In the genomic region with DNA sequence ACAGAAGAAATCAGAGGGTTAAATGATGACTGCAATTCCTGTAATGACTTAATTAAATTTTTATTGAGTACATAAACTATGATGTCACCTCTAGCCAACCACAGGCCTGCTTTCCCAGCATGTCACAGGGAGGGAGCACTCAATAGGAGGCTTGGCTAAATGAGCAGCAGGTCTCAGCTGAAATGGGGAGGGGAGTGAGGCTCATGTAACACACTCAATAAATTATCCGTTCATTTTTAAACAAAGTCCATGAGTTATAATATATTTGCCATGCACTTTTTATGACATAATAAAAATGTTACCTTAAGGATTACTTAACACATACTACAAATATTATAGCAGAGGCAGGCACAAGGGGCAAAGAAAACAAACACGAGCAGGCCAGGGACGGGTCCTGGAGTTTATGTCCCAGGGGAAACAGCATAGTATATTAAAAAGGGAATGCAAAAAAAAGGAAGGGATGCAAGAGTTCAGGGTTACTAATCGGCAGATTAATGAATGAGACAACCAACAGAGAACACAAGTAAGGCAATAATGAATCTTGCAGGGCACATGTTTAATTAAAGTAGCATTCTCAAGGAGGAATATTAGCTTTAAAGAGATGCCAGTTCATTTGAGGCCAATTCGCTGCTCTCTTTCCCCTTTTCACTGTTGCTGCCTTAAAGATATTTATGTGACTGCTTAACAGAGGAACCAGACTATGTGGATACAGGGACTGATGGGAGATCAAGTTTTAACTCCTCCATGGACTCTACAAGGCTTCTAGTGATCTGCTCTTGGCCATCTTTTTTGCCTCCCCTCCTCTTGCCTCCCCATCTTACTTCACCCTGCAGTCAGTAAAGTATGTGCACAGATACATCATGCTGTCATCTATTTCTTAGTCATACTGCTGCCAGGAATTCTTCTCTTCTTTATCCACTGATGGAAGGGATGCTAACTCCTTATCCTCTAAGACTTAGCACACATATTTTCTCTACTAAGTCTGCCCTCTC, we compare ENCODE assay signal across 12 cellular contexts. TPM values are rescaled to one million over a fixed set of nuclear protein-coding genes. Genes with fewer than 3 reads are reported as not detected.
DNase-seq lines count a peak whose midpoint lies in the region; ATAC-seq, FAIRE-seq and TF ChIP-seq lines count a peak whose summit lies in the region.
"Had no signal": no experiment of that assay in that cellular context is flagged by ENCODE, and none has a peak within 500 bp of the region (broad histone marks: within the 10 kb centered on the region; RNA-seq: fewer than 3 reads in every experiment).

No MANE protein-coding gene starts in this region.

- FAIRE-seq in HTR-8/SVneo (lab: Jason Lieb, UNC), result peak; percentile 74
- no peak for FAIRE-seq in HepG2 (lab: Jason Lieb, UNC)

- DNase-seq in HTR-8/SVneo (ENCODE audit: insufficient read length, low spot score) (peak; percentile 66), astrocyte of the hippocampus (ENCODE audit: low read depth, low spot score) (peak; percentile 68), HepG2 (ENCODE audit: low spot score) (no peak), hippocampal formation (lab: John Stamatoyannopoulos, UW) (no peak), midbrain (lab: John Stamatoyannopoulos, UW) (no peak)
- DNase-seq: activated T-cell treated with anti-CD3 and anti-CD28 coated beads, Interleukin-2, amount 50 U/mL, for 1 hour; CD8-positive, alpha-beta T cell; occipital lobe had no signal

- BruUV-seq in HepG2 (replicated peaks; lab: Mats Ljungman, UMichigan), result no TSS peak

- no peak for TF ChIP-seq EP300 in HepG2 (IDR thresholded peaks at IDR 0.05; ENCODE audit: low read depth in 2 of 2, low read length in 2 of 2)
- TF ChIP-seq EP300 in HepG2 (CRISPR knock-in tag; IDR thresholded peaks at IDR 0.05; ENCODE audit: borderline replicate concordance), result no peak

- POLR2A ChIA-PET in HepG2 (lab: Yijun Ruan, JAX), result interaction anchor here (0.6 to 5.3 kb wide), 11 partner anchors 8 to 423 kb away, joined by 3 to 53 read pairs (median 6); a partner anchor contains a TSS

- no peak for ATAC-seq in HepG2
- no peak for ATAC-seq in GM19395 (IDR thresholded peaks at IDR 0.05; ENCODE audit: unreplicated experiment)
- ATAC-seq in GM21423 (IDR thresholded peaks at IDR 0.05; ENCODE audit: unreplicated experiment), result no peak
- ATAC-seq: CD8-positive, alpha-beta T cell had no signal

- intact Hi-C loops in HepG2 (cut with micrococcal nuclease; ENCODE audit: unreplicated experiment), result no loop called here

- peak overlapping the region; percentile 6; the same call in 1 of the 2 replicates for H3K4me2 ChIP-seq in HepG2 (ENCODE audit: low read depth, low read length)

- CTCF ChIA-PET in HepG2 (lab: Yijun Ruan, JAX; ENCODE audit: low intra/inter-chr PET ratio, low total read pairs), result interaction anchor here (1.1 kb wide), 2 partner anchors 12 to 14 kb away, joined by 4 read pairs; no protein-coding TSS in a partner anchor

- no peaks in the 10 kb centered on the region for H3K9me3 ChIP-seq in HepG2 (ENCODE audit: low read length)

- no peak for TF ChIP-seq POLR2A in HepG2 (IDR thresholded peaks at IDR 0.05; ENCODE audit: insufficient read depth in 1 of 2, low read depth in 2 of 2, low read length in 2 of 2)

- H3K79me2 ChIP-seq in ACC112 (ENCODE audit: control insufficient read depth, insufficient read depth, low read length, unreplicated experiment) (no peaks in the 10 kb centered on the region), HepG2 (ENCODE audit: insufficient read depth, low read length) (no peaks in the 10 kb centered on the region)

- H3K36me3 ChIP-seq in ACC112 (ENCODE audit: insufficient read depth, low read length) (no peaks in the 10 kb centered on the region), HepG2 (replicated peaks in 1 of 2; ENCODE audit: control insufficient read depth in 1 of 2, insufficient read depth in 2 of 2, low read length in 2 of 2) (peaks cover 4 to 6% of the 10 kb centered on the region in 2 experiments; a peak in 3 of 5 replicates)

- 81% methylated on average over 5 of the region's 5 CpGs for WGBS in HepG2 (ENCODE audit: low lambda C conversion rate)

- H3K4me3 ChIP-seq in ACC112 (ENCODE audit: low read depth, low read length), result peak overlapping the region; percentile 48
- no peak overlapping the region for H3K4me3 ChIP-seq in HepG2 (replicated peaks in 1 of 3; ENCODE audit: insufficient read depth in 1 of 3, low read depth in 2 of 3, low read length in 3 of 3)

- no peaks in the 10 kb centered on the region for H4K20me1 ChIP-seq in HepG2 (ENCODE audit: insufficient read depth, low read length)

- H2AFZ ChIP-seq in ACC112 (ENCODE audit: low read length, unreplicated experiment), result no peak overlapping the region
- no peak overlapping the region for H2AFZ ChIP-seq in HepG2 (ENCODE audit: low read length)

- H3K9ac ChIP-seq in HepG2 (ENCODE audit: insufficient read depth, low read depth, low read length), result no peak overlapping the region

- peak overlapping the region; percentile 92 for H3K27ac ChIP-seq in ACC112 (ENCODE audit: low read depth, low read length)
- peak overlapping the region; percentile 1 for H3K27ac ChIP-seq in HepG2 (ENCODE audit: extremely low read length, insufficient read depth, low read length)

- H3K27me3 ChIP-seq in ACC112 (ENCODE audit: insufficient read depth, low read length) (no peaks in the 10 kb centered on the region), HepG2 (ENCODE audit: control insufficient read depth in 1 of 2, insufficient read depth in 2 of 2, low read length in 2 of 2) (no peaks in the 10 kb centered on the region)

- no peak for TF ChIP-seq CTCF in HepG2 (CRISPR knock-in tag; IDR thresholded peaks at IDR 0.05)

- H3K4me1 ChIP-seq in ACC112 (ENCODE audit: control insufficient read depth, insufficient read depth, low read length, unreplicated experiment), result peaks cover 58% of the 10 kb centered on the region
- H3K4me1 ChIP-seq in HepG2 (ENCODE audit: insufficient read depth, low read length), result peaks cover 25% of the 10 kb centered on the region

- TF ChIP-seq RAD21 in HepG2 (CRISPR knock-in tag; IDR thresholded peaks at IDR 0.05), result no peak

- in situ Hi-C loops in HepG2 (cut with HindIII; ENCODE audit: extremely low pct_ligation_motif_present, low pct_unique_long_range_greater_than_20kb), result no loop called here

RNA-seq across cellular contexts. Expression of a gene that starts 27.3 kb away (rescaled TPM):
- 0.07 TPM in 1 of 2 replicates, not detected in the other for total RNA-seq in HepG2 (2016; rRNA removed; fragmentation: Illumina TruSeq; extraction: Trizol)
- total RNA-seq in HepG2 (2016; cell fraction: cytosol; rRNA removed; fragmentation: Illumina TruSeq; extraction: Trizol; ENCODE audit: low read depth), result 0.09 TPM in 1 of 2 replicates, not detected in the other
- 0.06 TPM in 1 of 2 replicates, not detected in the other for total RNA-seq in HepG2 (2016; cell fraction: insoluble cytoplasmic fraction; rRNA removed; fragmentation: Illumina TruSeq; extraction: Trizol)
- 0.07 TPM in 1 of 2 replicates, not detected in the other for total RNA-seq in HepG2 (2016; cell fraction: membrane; rRNA removed; fragmentation: Illumina TruSeq; extraction: Trizol)
- not detected in 2 replicates for total RNA-seq in HepG2 (2016; cell fraction: nucleus; rRNA removed; fragmentation: Illumina TruSeq; extraction: Trizol)
- polyA plus RNA-seq in HepG2 (2011; rRNA removed), result 0.03 and 0.04 TPM in 2 replicates
- polyA plus RNA-seq in HepG2 (2011; cell fraction: cytosol; rRNA removed), result 0.03 TPM in 1 of 2 replicates, not detected in the other
- 0.08 and 0.09 TPM in 2 replicates for polyA plus RNA-seq in HepG2 (2011; cell fraction: nucleus; rRNA removed)
- polyA plus RNA-seq in HepG2 (2012), result 0.05 and 0.16 TPM in 2 replicates
- 0.05 and 0.08 TPM in 2 replicates for polyA plus RNA-seq in HepG2 (2016; cell fraction: cytosol; fragmentation: Illumina TruSeq; extraction: Trizol; ENCODE audit: low read depth)
- 0.10 and 0.16 TPM in 2 replicates for polyA plus RNA-seq in HepG2 (2016; cell fraction: insoluble cytoplasmic fraction; fragmentation: Illumina TruSeq; extraction: Trizol; ENCODE audit: low read depth)
- 0.05 and 0.06 TPM in 2 replicates for polyA plus RNA-seq in HepG2 (2016; cell fraction: membrane; fragmentation: Illumina TruSeq; extraction: Trizol; ENCODE audit: low read depth)
- polyA plus RNA-seq in HepG2 (2016; cell fraction: nucleus; fragmentation: Illumina TruSeq; extraction: Trizol; ENCODE audit: insufficient read depth, low read depth), result not detected in 2 replicates
- polyA minus RNA-seq in HepG2 (2011; rRNA and poly(A)+ RNA removed; ENCODE audit: low replicate concordance), result 0.04 and 0.07 TPM in 2 replicates
- not detected in 2 replicates for polyA minus RNA-seq in HepG2 (2011; cell fraction: cytosol; rRNA and poly(A)+ RNA removed)
- 0.13 TPM in 1 of 2 replicates, not detected in the other for polyA minus RNA-seq in HepG2 (2011; cell fraction: nucleus; rRNA and poly(A)+ RNA removed)
- total RNA-seq: CD8-positive, alpha-beta T cell; glomerular endothelial cell; occipital lobe had no signal

RNA-seq across cellular contexts. Expression of a gene that starts 34.9 kb away (rescaled TPM):
- total RNA-seq in HepG2 (2016; rRNA removed; fragmentation: Illumina TruSeq; extraction: Trizol), result 462 and 603 TPM in 2 replicates
- 227 and 243 TPM in 2 replicates for total RNA-seq in HepG2 (2016; cell fraction: cytosol; rRNA removed; fragmentation: Illumina TruSeq; extraction: Trizol; ENCODE audit: low read depth)
- total RNA-seq in HepG2 (2016; cell fraction: insoluble cytoplasmic fraction; rRNA removed; fragmentation: Illumina TruSeq; extraction: Trizol), result 467 and 649 TPM in 2 replicates
- 251 and 271 TPM in 2 replicates for total RNA-seq in HepG2 (2016; cell fraction: membrane; rRNA removed; fragmentation: Illumina TruSeq; extraction: Trizol)
- total RNA-seq in HepG2 (2016; cell fraction: nucleus; rRNA removed; fragmentation: Illumina TruSeq; extraction: Trizol), result 204 TPM in 2 replicates
- polyA plus RNA-seq in HepG2 (2011; rRNA removed), result 466 and 470 TPM in 2 replicates
- 383 and 550 TPM in 2 replicates for polyA plus RNA-seq in HepG2 (2011; cell fraction: cytosol; rRNA removed)
- polyA plus RNA-seq in HepG2 (2011; cell fraction: nucleus; rRNA removed), result 838 and 950 TPM in 2 replicates
- 248 and 315 TPM in 2 replicates for polyA plus RNA-seq in HepG2 (2012)
- polyA plus RNA-seq in HepG2 (2016; cell fraction: cytosol; fragmentation: Illumina TruSeq; extraction: Trizol; ENCODE audit: low read depth), result 237 and 250 TPM in 2 replicates
- polyA plus RNA-seq in HepG2 (2016; cell fraction: insoluble cytoplasmic fraction; fragmentation: Illumina TruSeq; extraction: Trizol; ENCODE audit: low read depth), result 587 and 631 TPM in 2 replicates
- 232 and 240 TPM in 2 replicates for polyA plus RNA-seq in HepG2 (2016; cell fraction: membrane; fragmentation: Illumina TruSeq; extraction: Trizol; ENCODE audit: low read depth)
- 358 and 379 TPM in 2 replicates for polyA plus RNA-seq in HepG2 (2016; cell fraction: nucleus; fragmentation: Illumina TruSeq; extraction: Trizol; ENCODE audit: insufficient read depth, low read depth)
- 350 and 575 TPM in 2 replicates for polyA minus RNA-seq in HepG2 (2011; rRNA and poly(A)+ RNA removed; ENCODE audit: low replicate concordance)
- polyA minus RNA-seq in HepG2 (2011; cell fraction: cytosol; rRNA and poly(A)+ RNA removed), result 144 and 146 TPM in 2 replicates
- polyA minus RNA-seq in HepG2 (2011; cell fraction: nucleus; rRNA and poly(A)+ RNA removed), result 94.9 and 106 TPM in 2 replicates

RNA-seq across cellular contexts. Expression of a gene that starts 41.6 kb away (rescaled TPM):
- 3.1 and 8.5 TPM in 2 replicates for total RNA-seq in HepG2 (2016; rRNA removed; fragmentation: Illumina TruSeq; extraction: Trizol)
- 0.61 and 0.79 TPM in 2 replicates for total RNA-seq in HepG2 (2016; cell fraction: cytosol; rRNA removed; fragmentation: Illumina TruSeq; extraction: Trizol; ENCODE audit: low read depth)
- 3.4 and 8.7 TPM in 2 replicates for total RNA-seq in HepG2 (2016; cell fraction: insoluble cytoplasmic fraction; rRNA removed; fragmentation: Illumina TruSeq; extraction: Trizol)
- total RNA-seq in HepG2 (2016; cell fraction: membrane; rRNA removed; fragmentation: Illumina TruSeq; extraction: Trizol), result 2.1 TPM in 2 replicates
- total RNA-seq in HepG2 (2016; cell fraction: nucleus; rRNA removed; fragmentation: Illumina TruSeq; extraction: Trizol), result 8.9 and 10.6 TPM in 2 replicates
- 6.0 and 7.1 TPM in 2 replicates for polyA plus RNA-seq in HepG2 (2011; rRNA removed)
- 2.1 and 2.8 TPM in 2 replicates for polyA plus RNA-seq in HepG2 (2011; cell fraction: cytosol; rRNA removed)
- polyA plus RNA-seq in HepG2 (2011; cell fraction: nucleus; rRNA removed), result 43.8 and 55.2 TPM in 2 replicates
- 5.9 and 6.4 TPM in 2 replicates for polyA plus RNA-seq in HepG2 (2012)
- polyA plus RNA-seq in HepG2 (2016; cell fraction: cytosol; fragmentation: Illumina TruSeq; extraction: Trizol; ENCODE audit: low read depth), result 1.8 TPM in 2 replicates
- 4.7 and 7.1 TPM in 2 replicates for polyA plus RNA-seq in HepG2 (2016; cell fraction: insoluble cytoplasmic fraction; fragmentation: Illumina TruSeq; extraction: Trizol; ENCODE audit: low read depth)
- 2.9 and 3.2 TPM in 2 replicates for polyA plus RNA-seq in HepG2 (2016; cell fraction: membrane; fragmentation: Illumina TruSeq; extraction: Trizol; ENCODE audit: low read depth)
- polyA plus RNA-seq in HepG2 (2016; cell fraction: nucleus; fragmentation: Illumina TruSeq; extraction: Trizol; ENCODE audit: insufficient read depth, low read depth), result 29.1 and 31.1 TPM in 2 replicates
- polyA minus RNA-seq in HepG2 (2011; rRNA and poly(A)+ RNA removed; ENCODE audit: low replicate concordance), result 18.5 and 23.2 TPM in 2 replicates
- polyA minus RNA-seq in HepG2 (2011; cell fraction: cytosol; rRNA and poly(A)+ RNA removed), result 1.8 and 3.0 TPM in 2 replicates
- 33.9 and 46.0 TPM in 2 replicates for polyA minus RNA-seq in HepG2 (2011; cell fraction: nucleus; rRNA and poly(A)+ RNA removed)

Comparison
In these comparisons a context has a peak if more than half of its experiments do, and no peak if none do; other contexts are left out.
1. DNase-seq: peak in HTR-8/SVneo (single experiment) and astrocyte of the hippocampus (single experiment); none in HepG2 (single experiment), hippocampal formation (0 of 2) and midbrain (single experiment).